ENCODE assay signal across 11 cellular contexts in the genomic region with DNA sequence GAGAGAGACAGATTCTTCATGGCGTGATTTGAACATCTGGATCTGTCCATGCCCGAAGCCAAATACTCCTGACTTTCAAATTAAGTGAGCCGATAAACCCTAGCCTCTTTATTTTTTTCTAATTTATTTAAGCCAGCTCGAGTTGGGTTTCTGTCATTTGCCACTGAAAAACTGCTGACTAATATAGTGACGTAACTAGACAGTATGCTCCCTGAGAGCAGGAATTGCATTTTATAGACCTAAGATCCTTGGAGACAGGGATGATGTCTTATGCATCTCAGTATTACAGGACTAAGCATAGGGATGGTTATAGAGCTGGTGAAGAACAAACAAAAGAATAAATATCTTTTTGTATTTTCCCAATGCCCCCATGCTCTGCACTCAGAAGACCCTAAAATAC. TPM values are rescaled to one million over a fixed set of nuclear protein-coding genes. Genes with fewer than 3 reads are reported as not detected.
"Had no signal": no experiment of that assay in that cellular context is flagged by ENCODE, and none has a peak within 500 bp of the region (broad histone marks: within the 10 kb centered on the region; RNA-seq: fewer than 3 reads in every experiment).

No MANE protein-coding gene starts in this region.

- H3K4me2 ChIP-seq: GM23338 had no signal

- H3K4me1 ChIP-seq: HAP-1 had no signal

- H3K27ac Mint-ChIP-seq: GM23338, H9, HFFc6 had no signal

- H3K9ac ChIP-seq: GM23248 had no signal

- DNase-seq: GM23248, GOT3, H7, H9, HCEC 1CT, HFFc6 had no signal

- H2AFZ ChIP-seq: GM23248, GM23338 had no signal

- H3K4me3 Mint-ChIP-seq: GM23338, H9, HFFc6 had no signal

- H3K36me3 ChIP-seq: HAP-1 had no signal

- ATAC-seq: GM23338, HCT116 had no signal

- H3K4me3 ChIP-seq: GM23248, GM23338, HAP-1 had no signal

- H3K9me3 Mint-ChIP-seq: GM23338, H9, HFFc6 had no signal

- H3K9me3 ChIP-seq: HAP-1 had no signal

- FAIRE-seq: H1, H54 had no signal

- H3K27ac ChIP-seq: GM23248 had no signal

RNA-seq across cellular contexts. Expression of a gene that starts 4.6 kb away (rescaled TPM):
- total RNA-seq: GM23248, HFFc6 had no signal
